In the genomic region with DNA sequence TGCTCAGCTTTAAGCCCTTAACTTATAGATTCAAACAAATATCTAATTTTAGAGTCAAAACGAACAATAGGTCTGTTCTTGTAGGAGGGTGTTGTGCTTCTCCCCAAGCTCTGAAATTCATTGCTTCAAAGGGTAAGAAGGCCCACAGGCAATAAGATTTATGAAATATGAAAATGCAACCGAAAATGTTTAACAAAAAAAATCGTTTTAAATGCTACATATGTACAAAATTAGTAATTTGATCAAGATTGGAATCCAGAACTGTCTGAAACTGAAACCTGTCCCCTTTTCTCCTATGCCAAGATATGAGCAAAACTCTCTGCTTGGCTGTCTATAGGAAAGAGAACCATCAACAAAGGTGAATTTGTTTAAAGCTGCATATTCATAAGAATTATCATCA, we compare ENCODE assay signal across 16 cellular contexts.
"Had no signal": no experiment of that assay in that cellular context is flagged by ENCODE, and none has a peak within 500 bp of the region (broad histone marks: within the 10 kb centered on the region; RNA-seq: fewer than 3 reads in every experiment).

No MANE protein-coding gene starts in this region.

- ATAC-seq: activated CD8-positive, alpha-beta T cell treated with anti-CD3 and anti-CD28 coated beads for 36 hours; activated naive CD8-positive, alpha-beta T cell treated with anti-CD3 and anti-CD28 coated beads, Interleukin-2, amount 50 U/mL, for 24 hours; gastrocnemius medialis; natural killer cell; sciatic nerve; stimulated activated effector memory CD8-positive, alpha-beta T cell treated with anti-CD3 and anti-CD28 coated beads, Interleukin-12 subunit alpha, Interleukin-12 subunit beta, amount 100 ng/mL, for 72 hours; stimulated activated naive CD8-positive, alpha-beta T cell treated with anti-CD3 and anti-CD28 coated beads, Interleukin-15, amount 100 ng/mL, for 72 hours had no signal

- DNase-seq: activated CD4-positive, alpha-beta T cell treated with anti-CD3 and anti-CD28 coated beads for 48 hours; activated CD8-positive, alpha-beta T cell treated with anti-CD3 and anti-CD28 coated beads for 36 hours; activated gamma-delta T cell; activated naive CD4-positive, alpha-beta T cell treated with anti-CD3 and anti-CD28 coated beads, Interleukin-2, amount 50 U/mL, for 16 hours; activated naive CD8-positive, alpha-beta T cell treated with anti-CD3 and anti-CD28 coated beads, Interleukin-2, amount 50 U/mL, for 24 hours; cerebellar nuclear complex; gastrocnemius medialis; hypothalamus; midbrain; natural killer cell; small intestine; stimulated activated CD4-positive, alpha-beta T cell treated with anti-CD3 and anti-CD28 coated beads, Interleukin-2, amount 100 ng/mL, for 24 hours; stimulated activated naive CD8-positive, alpha-beta T cell treated with anti-CD3 and anti-CD28 coated beads, Interleukin-15, amount 100 ng/mL, for 72 hours; tibial artery had no signal
